Comparison of ENCODE assay signal across 2 cellular contexts in the genomic region with DNA sequence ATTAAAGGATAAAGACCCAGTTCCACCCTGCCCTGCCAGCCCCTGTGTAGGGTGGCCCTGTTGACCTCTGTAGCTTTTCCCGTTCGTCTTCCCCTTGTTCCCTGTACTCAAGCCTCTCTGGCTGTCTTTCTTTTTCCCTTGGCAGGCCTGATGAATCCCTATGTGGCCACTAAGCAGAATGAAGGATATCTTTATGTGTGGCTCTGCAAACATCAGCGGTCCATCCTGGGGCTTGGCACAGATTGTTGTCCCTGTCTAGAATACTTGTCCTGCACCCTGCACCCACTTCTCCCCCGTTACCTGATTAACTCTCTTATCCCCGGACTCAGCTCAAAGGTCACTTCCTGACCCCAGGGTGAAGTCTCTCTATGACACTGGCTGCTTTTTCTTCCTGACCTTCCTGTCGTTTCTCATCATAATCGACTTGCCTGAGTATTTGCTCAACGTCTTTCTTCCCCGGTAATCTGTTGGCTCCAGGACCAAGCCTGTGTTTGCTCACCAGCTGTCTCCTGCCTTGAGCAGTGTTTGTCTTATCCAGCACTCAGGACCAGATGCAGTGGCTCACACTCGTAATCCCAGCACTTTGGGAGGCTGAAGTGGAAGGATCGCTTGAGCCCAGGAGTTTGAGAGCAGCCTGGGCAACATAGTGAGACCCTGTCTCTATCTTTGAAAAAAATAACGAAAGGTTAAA. TPM values are rescaled to one million over a fixed set of nuclear protein-coding genes. Genes with fewer than 3 reads are reported as not detected.
"Had no signal": no experiment of that assay in that cellular context is flagged by ENCODE, and none has a peak within 500 bp of the region (broad histone marks: within the 10 kb centered on the region; RNA-seq: fewer than 3 reads in every experiment).

No MANE protein-coding gene starts in this region.

RNA-seq across cellular contexts. Expression of gene RSPH10B2, which starts 9.3 kb away (rescaled TPM):
- total RNA-seq: Right ventricle myocardium superior, SJSA1 had no signal
